ENCODE assay signal across 1 cellular context in the genomic region with DNA sequence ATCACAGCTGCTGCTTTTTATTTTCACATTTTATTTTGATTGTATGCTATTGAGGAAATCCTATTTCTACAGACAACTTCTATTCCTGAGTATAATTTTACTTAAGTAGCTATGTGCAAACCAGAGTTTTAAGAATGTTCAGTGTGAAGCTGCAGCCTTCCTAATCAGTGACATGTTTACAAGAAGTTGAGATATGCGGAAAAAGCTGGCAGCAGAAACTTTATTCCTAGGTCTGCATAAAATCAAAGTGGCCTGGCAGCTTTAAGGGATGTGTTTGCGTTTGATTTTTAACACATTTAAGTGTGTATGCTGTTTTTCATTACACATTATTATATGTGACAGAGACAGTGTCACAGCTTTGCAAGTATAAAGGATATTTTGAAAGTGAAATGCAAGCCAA.
TF ChIP-seq lines count a peak whose summit lies in the region.

No MANE protein-coding gene starts in this region.

TF ChIP-seq in SK-N-SH, 30 proteins besides CTCF, POLR2A, EP300 and RAD21:
- 0 out of 2 replicates have a peak, but pooled peaks have one; percentile 8 for TF ChIP-seq MXI1 (IDR thresholded peaks at IDR 0.05; ENCODE audit: low read depth, low read length)
- TF ChIP-seq CHD2 (IDR thresholded peaks at IDR 0.05; ENCODE audit: low read length, partially characterized antibody) = peak; percentile 33
- TF ChIP-seq RCOR1 (IDR thresholded peaks at IDR 0.05; ENCODE audit: low read length) = 0 out of 2 replicates have a peak, but pooled peaks have one; percentile 71
- no peak for TF ChIP-seq SIN3A (IDR thresholded peaks at IDR 0.05; ENCODE audit: borderline replicate concordance, low read depth, low read length)
